12 cellular contexts compared by ENCODE assay signal in the genomic region with DNA sequence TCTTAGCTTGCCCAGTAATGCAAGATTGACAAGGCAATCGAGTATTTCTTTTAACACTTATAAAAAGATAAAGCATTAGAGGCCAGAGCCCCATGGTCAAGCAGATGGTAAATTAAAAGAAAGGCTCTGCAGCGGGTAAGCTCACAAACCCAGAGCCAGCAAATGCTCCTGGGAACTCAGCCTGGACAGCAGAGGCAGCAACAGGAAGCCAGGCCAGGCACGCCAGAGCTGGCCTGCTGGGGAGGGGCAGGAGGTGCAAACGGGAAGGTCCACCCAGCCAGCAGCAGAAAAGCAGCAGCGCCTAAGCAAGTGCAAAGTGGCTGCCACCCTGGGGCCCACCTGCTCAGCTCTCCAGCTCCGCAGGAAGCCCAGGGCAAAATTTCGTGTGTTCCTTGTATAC.
DNase-seq lines count a peak whose midpoint lies in the region; ATAC-seq and TF ChIP-seq lines count a peak whose summit lies in the region.
"Had no signal": no experiment of that assay in that cellular context is flagged by ENCODE, and none has a peak within 500 bp of the region (broad histone marks: within the 10 kb centered on the region; RNA-seq: fewer than 3 reads in every experiment).

No MANE protein-coding gene starts in this region.

- peaks cover 43% of the 10 kb centered on the region for H3K4me1 Mint-ChIP-seq in nephron
- H3K4me1 Mint-ChIP-seq in type B pancreatic cell (ENCODE audit: unreplicated experiment) = peaks cover 31% of the 10 kb centered on the region

- DNase-seq in COR-L47 (lab: John Stamatoyannopoulos, UW) (peak; percentile 7), fibroblast of gingiva (ENCODE audit: low read depth) (peak; percentile 53), NOMO-1 (lab: John Stamatoyannopoulos, UW; ENCODE audit: unreplicated experiment in 2 of 2) (no peak), type B pancreatic cell (ENCODE audit: extremely low spot score, unreplicated experiment) (no peak), GF-D8 (lab: John Stamatoyannopoulos, UW) (no peak)
- DNase-seq: Caco-2; central memory CD4-positive, alpha-beta T cell; KG1; NK-92 treated with Interleukin-12 subunit alpha and Interleukin-12 subunit beta, amount 100 ng/mL, for 24 hours had no signal

- H3K27me3 Mint-ChIP-seq in nephron (ENCODE audit: low read depth) (no peaks in the 10 kb centered on the region), type B pancreatic cell (no peaks in the 10 kb centered on the region)

- H3K9me3 Mint-ChIP-seq in nephron = no peaks in the 10 kb centered on the region
- H3K9me3 Mint-ChIP-seq in type B pancreatic cell = no peaks in the 10 kb centered on the region

- TF ChIP-seq CTCF in nephron (IDR thresholded peaks at IDR 0.05; ENCODE audit: unreplicated experiment in 3 of 3) (no peak), type B pancreatic cell (conservative IDR thresholded peaks at IDR 0.05) (no peak)

- H3K27ac Mint-ChIP-seq in nephron = peak overlapping the region; percentile 63 to 93 (median 75)
- no peak overlapping the region for H3K27ac Mint-ChIP-seq in type B pancreatic cell

- H3K4me3 Mint-ChIP-seq in nephron (no peak overlapping the region), type B pancreatic cell (no peak overlapping the region)

- ATAC-seq in GM21390 (IDR thresholded peaks at IDR 0.05; ENCODE audit: unreplicated experiment) = no peak

- H3K36me3 Mint-ChIP-seq in nephron (ENCODE audit: low read depth) (peaks cover 3% of the 10 kb centered on the region), type B pancreatic cell (peaks cover 3% of the 10 kb centered on the region)

TF ChIP-seq in PFSK-1, 5 proteins besides CTCF, POLR2A, EP300 and RAD21:
- TF ChIP-seq FOXP2 (optimal IDR thresholded peaks at IDR 0.05; ENCODE audit: borderline replicate concordance, extremely low read depth, extremely low read length, insufficient read depth) = peak; percentile 88
- TF ChIP-seq TAF1 (IDR thresholded peaks at IDR 0.05; ENCODE audit: borderline replicate concordance, insufficient read depth, low read length) = no peak
- TF ChIP-seq, protein P1, sequence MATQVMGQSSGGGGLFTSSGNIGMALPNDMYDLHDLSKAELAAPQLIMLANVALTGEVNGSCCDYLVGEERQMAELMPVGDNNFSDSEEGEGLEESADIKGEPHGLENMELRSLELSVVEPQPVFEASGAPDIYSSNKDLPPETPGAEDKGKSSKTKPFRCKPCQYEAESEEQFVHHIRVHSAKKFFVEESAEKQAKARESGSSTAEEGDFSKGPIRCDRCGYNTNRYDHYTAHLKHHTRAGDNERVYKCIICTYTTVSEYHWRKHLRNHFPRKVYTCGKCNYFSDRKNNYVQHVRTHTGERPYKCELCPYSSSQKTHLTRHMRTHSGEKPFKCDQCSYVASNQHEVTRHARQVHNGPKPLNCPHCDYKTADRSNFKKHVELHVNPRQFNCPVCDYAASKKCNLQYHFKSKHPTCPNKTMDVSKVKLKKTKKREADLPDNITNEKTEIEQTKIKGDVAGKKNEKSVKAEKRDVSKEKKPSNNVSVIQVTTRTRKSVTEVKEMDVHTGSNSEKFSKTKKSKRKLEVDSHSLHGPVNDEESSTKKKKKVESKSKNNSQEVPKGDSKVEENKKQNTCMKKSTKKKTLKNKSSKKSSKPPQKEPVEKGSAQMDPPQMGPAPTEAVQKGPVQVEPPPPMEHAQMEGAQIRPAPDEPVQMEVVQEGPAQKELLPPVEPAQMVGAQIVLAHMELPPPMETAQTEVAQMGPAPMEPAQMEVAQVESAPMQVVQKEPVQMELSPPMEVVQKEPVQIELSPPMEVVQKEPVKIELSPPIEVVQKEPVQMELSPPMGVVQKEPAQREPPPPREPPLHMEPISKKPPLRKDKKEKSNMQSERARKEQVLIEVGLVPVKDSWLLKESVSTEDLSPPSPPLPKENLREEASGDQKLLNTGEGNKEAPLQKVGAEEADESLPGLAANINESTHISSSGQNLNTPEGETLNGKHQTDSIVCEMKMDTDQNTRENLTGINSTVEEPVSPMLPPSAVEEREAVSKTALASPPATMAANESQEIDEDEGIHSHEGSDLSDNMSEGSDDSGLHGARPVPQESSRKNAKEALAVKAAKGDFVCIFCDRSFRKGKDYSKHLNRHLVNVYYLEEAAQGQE (IDR thresholded peaks at IDR 0.05; ENCODE audit: insufficient read depth in 1 of 2, low read depth in 2 of 2, low read length in 2 of 2) = no peak
- TF ChIP-seq POLR2AphosphoS5 (IDR thresholded peaks at IDR 0.05; ENCODE audit: low read depth, low read length) = no peak
- TF ChIP-seq SIN3A (IDR thresholded peaks at IDR 0.05; ENCODE audit: borderline replicate concordance, insufficient read depth, low read length) = no peak

Comparison
In these comparisons a context has a peak if more than half of its experiments do, and no peak if none do; other contexts are left out.
1. DNase-seq: peak in COR-L47 (single experiment) and fibroblast of gingiva (single experiment); none in NOMO-1 (0 of 2), type B pancreatic cell (single experiment) and GF-D8 (single experiment).